Comparison of ENCODE assay signal across 11 cellular contexts in the genomic region with DNA sequence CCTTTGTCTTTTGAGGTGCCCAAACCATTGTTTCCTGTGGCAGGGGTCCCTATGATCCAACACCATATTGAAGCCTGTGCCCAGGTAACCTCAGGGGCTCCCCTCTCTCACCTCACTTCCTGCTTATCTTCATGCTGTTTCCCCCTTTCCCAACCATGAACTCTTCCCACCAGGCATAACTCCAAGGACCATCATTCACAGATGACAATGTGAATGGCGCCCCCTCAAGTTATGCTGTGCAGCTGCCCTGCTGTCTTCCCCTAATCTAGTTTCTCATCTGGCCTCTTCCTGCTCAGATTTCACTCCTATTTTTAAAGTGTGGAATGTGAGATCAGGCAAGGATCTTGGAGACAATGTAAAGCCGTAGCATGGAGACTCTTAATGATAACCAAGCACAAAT. TPM values are rescaled to one million over a fixed set of nuclear protein-coding genes. Genes with fewer than 3 reads are reported as not detected.
DNase-seq lines count a peak whose midpoint lies in the region; FAIRE-seq and TF ChIP-seq lines count a peak whose summit lies in the region.
"Had no signal": no experiment of that assay in that cellular context is flagged by ENCODE, and none has a peak within 500 bp of the region (broad histone marks: within the 10 kb centered on the region; RNA-seq: fewer than 3 reads in every experiment).

No MANE protein-coding gene starts in this region.

- no peak overlapping the region for H3K27ac ChIP-seq in MM.1S (ENCODE audit: low read length)
- H3K27ac ChIP-seq in parathyroid adenoma = no peak overlapping the region
- no peak overlapping the region for H3K27ac ChIP-seq in transverse colon
- H3K27ac ChIP-seq in coronary artery = no peak overlapping the region

- H2AFZ ChIP-seq in MM.1S (ENCODE audit: low read length) (no peak overlapping the region), parathyroid adenoma (no peak overlapping the region)

- no peak for TF ChIP-seq POLR2A in transverse colon (IDR thresholded peaks at IDR 0.05)

- H3K4me1 ChIP-seq in MM.1S (ENCODE audit: low read length) (peaks cover 11% of the 10 kb centered on the region), parathyroid adenoma (peaks cover 13% of the 10 kb centered on the region), transverse colon (peaks cover 12 to 35% (median 26%) of the 10 kb centered on the region in 4 donors)

- no peaks in the 10 kb centered on the region for H3F3A ChIP-seq in MM.1S (ENCODE audit: insufficient read depth, low read length)

- no peak overlapping the region for H3K27ac Mint-ChIP-seq in activated CD4-positive, alpha-beta T cell treated with anti-CD3 and anti-CD28 coated beads, Interleukin-2, amount 10 ng/mL, durations not matched to agents 7 days and 5 days

- peaks cover 26% of the 10 kb centered on the region for H3K27me3 Mint-ChIP-seq in activated CD4-positive, alpha-beta T cell treated with anti-CD3 and anti-CD28 coated beads, Interleukin-2, amount 10 ng/mL, durations not matched to agents 7 days and 5 days

- no peaks in the 10 kb centered on the region for H3K9me2 ChIP-seq in MM.1S (replicated peaks; ENCODE audit: insufficient read depth, low read length)

- peak; percentile 25; the same call in 1 of the 2 replicates for TF ChIP-seq CTCF in MM.1S (IDR thresholded peaks at IDR 0.05; ENCODE audit: low read length)
- peak; percentile 7 for TF ChIP-seq CTCF in bronchial epithelial cell (IDR thresholded peaks at IDR 0.05; ENCODE audit: insufficient read depth, low read length, severe bottlenecking)
- TF ChIP-seq CTCF in parathyroid adenoma (IDR thresholded peaks at IDR 0.05) = peak; percentile 30
- TF ChIP-seq CTCF in transverse colon (IDR thresholded peaks at IDR 0.05) = no peak
- no peak for TF ChIP-seq CTCF in coronary artery (IDR thresholded peaks at IDR 0.05)

- no peaks in the 10 kb centered on the region for H4K20me1 ChIP-seq in MM.1S (ENCODE audit: insufficient read depth, low read length)

- POLR2A ChIA-PET in activated CD4-positive, alpha-beta T cell treated with anti-CD3 and anti-CD28 coated beads, Interleukin-2, amount 10 ng/mL, durations not matched to agents 7 days and 5 days (lab: Charles Lee) = no interaction called here

- in situ Hi-C loops in transverse colon (cut with MboI; ENCODE audit: low pct_ligation_motif_present in 1 of 4, low pct_unique_long_range_greater_than_20kb in 1 of 4, low sequenced_read_pairs in 3 of 4) = no loop called here

- H3K9me3 ChIP-seq in MM.1S (replicated peaks; ENCODE audit: insufficient read depth, low read length) (no peaks in the 10 kb centered on the region), parathyroid adenoma (ENCODE audit: control insufficient read depth, low read length) (no peaks in the 10 kb centered on the region), transverse colon (no peaks in the 10 kb centered on the region)

- peak overlapping the region; percentile 85 for H3K4me3 Mint-ChIP-seq in activated CD4-positive, alpha-beta T cell treated with anti-CD3 and anti-CD28 coated beads, Interleukin-2, amount 10 ng/mL, durations not matched to agents 7 days and 5 days

- no peak overlapping the region for H3K9ac ChIP-seq in MM.1S (ENCODE audit: low read length)
- H3K9ac ChIP-seq in parathyroid adenoma = no peak overlapping the region

- H3K4me2 ChIP-seq in MM.1S (ENCODE audit: low read depth, low read length) (no peak overlapping the region), parathyroid adenoma (ENCODE audit: low read length) (peak overlapping the region; percentile 7)

- WGBS in transverse colon (ENCODE audit: low coverage in 1 of 2), 2 donors = 94 to 100% methylated on average over 1 to 2 of the region's 2 CpGs

- no peaks in the 10 kb centered on the region for H3K36me3 ChIP-seq in MM.1S (replicated peaks; ENCODE audit: insufficient read depth, low read length)
- H3K36me3 ChIP-seq in bronchial epithelial cell (ENCODE audit: control insufficient read depth, insufficient read depth, low read length) = peaks cover 16% of the 10 kb centered on the region
- H3K36me3 ChIP-seq in parathyroid adenoma (ENCODE audit: control insufficient read depth, insufficient read depth, low read length) = no peaks in the 10 kb centered on the region
- H3K36me3 ChIP-seq in transverse colon = peaks cover 0 to 8% (median 3%) of the 10 kb centered on the region in 4 donors

- H3K27me3 ChIP-seq in MM.1S (replicated peaks; ENCODE audit: insufficient read depth, low read length) = peaks cover 23% of the 10 kb centered on the region
- peaks cover 8% of the 10 kb centered on the region for H3K27me3 ChIP-seq in bronchial epithelial cell (ENCODE audit: control insufficient read depth, insufficient read depth, low read length)
- H3K27me3 ChIP-seq in parathyroid adenoma (ENCODE audit: control insufficient read depth, insufficient read depth, low read length) = no peaks in the 10 kb centered on the region
- H3K27me3 ChIP-seq in transverse colon = peaks cover 23% of the 10 kb centered on the region

- DNase-seq in activated CD4-positive, alpha-beta T cell treated with anti-CD3 and anti-CD28 coated beads, Interleukin-2, amount 10 ng/mL, durations not matched to agents 7 days and 5 days = no peak
- no peak for DNase-seq in activated CD4-positive, alpha-beta T cell treated with anti-CD3 and anti-CD28 coated beads for 1 hour
- DNase-seq in MM.1S (no peak), bronchial epithelial cell (ENCODE audit: low read depth) (no peak), transverse colon (no peak), NCI-H345 (lab: John Stamatoyannopoulos, UW) (no peak), coronary artery (ENCODE audit: low spot score) (no peak)
- DNase-seq: activated CD4-positive, alpha-beta T cell treated with anti-CD3 and anti-CD28 coated beads, Interleukin-2, amount 50 U/mL, for 48 hours; DMS53; NCI-H1694 had no signal

- H3K79me2 ChIP-seq in MM.1S (ENCODE audit: low read length) (peaks cover 13% of the 10 kb centered on the region), parathyroid adenoma (no peaks in the 10 kb centered on the region)

- H3K4me3 ChIP-seq in MM.1S (ENCODE audit: low read length) (no peak overlapping the region), bronchial epithelial cell (ENCODE audit: low read depth, low read length) (no peak overlapping the region), parathyroid adenoma (ENCODE audit: low read depth, low read length) (no peak overlapping the region), transverse colon (no peak overlapping the region), coronary artery (no peak overlapping the region)

- intact Hi-C loops in transverse colon (cut with DNase I; ENCODE audit: low total_unique reads) = no loop called here

- peaks cover 3% of the 10 kb centered on the region for H3K36me3 Mint-ChIP-seq in activated CD4-positive, alpha-beta T cell treated with anti-CD3 and anti-CD28 coated beads, Interleukin-2, amount 10 ng/mL, durations not matched to agents 7 days and 5 days (ENCODE audit: low read depth)

- TF ChIP-seq EP300 in transverse colon (IDR thresholded peaks at IDR 0.05; ENCODE audit: low read depth) = no peak

- CTCF ChIA-PET in activated CD4-positive, alpha-beta T cell treated with anti-CD3 and anti-CD28 coated beads, Interleukin-2, amount 10 ng/mL, durations not matched to agents 7 days and 5 days (lab: Charles Lee) = interaction anchor here (1.0 to 7.0 kb wide), 4 partner anchors 9 to 42 kb away, joined by 3 to 58 read pairs (median 19); partner anchors contain the start of genes CHPF and TMEM198

- H3K4me1 Mint-ChIP-seq in activated CD4-positive, alpha-beta T cell treated with anti-CD3 and anti-CD28 coated beads, Interleukin-2, amount 10 ng/mL, durations not matched to agents 7 days and 5 days = peaks cover 35% of the 10 kb centered on the region

- no peak for FAIRE-seq in bronchial epithelial cell (lab: Jason Lieb, UNC)

- H3K9me3 Mint-ChIP-seq in activated CD4-positive, alpha-beta T cell treated with anti-CD3 and anti-CD28 coated beads, Interleukin-2, amount 10 ng/mL, durations not matched to agents 7 days and 5 days = no peaks in the 10 kb centered on the region

RNA-seq across cellular contexts. Expression of gene GMPPA, which starts 1.4 kb away (rescaled TPM):
- total RNA-seq in activated CD4-positive, alpha-beta T cell treated with anti-CD3 and anti-CD28 coated beads, Interleukin-2, amount 10 ng/mL, durations not matched to agents 7 days and 5 days = 10 to 100 TPM; 34.5 to 40.5 TPM
- total RNA-seq in bronchial epithelial cell (40.3 and 49.0 TPM in 2 replicates), transverse colon (10 to 100 TPM; 25.1 to 41.1 (median 36.4) TPM)

RNA-seq across cellular contexts. Expression of gene ASIC4, which starts 14.1 kb away (rescaled TPM):
- total RNA-seq in activated CD4-positive, alpha-beta T cell treated with anti-CD3 and anti-CD28 coated beads, Interleukin-2, amount 10 ng/mL, durations not matched to agents 7 days and 5 days = not detected
- under 0.01 and 0.53 TPM in 2 replicates for total RNA-seq in bronchial epithelial cell
- total RNA-seq in transverse colon = not detected

RNA-seq across cellular contexts. Expression of gene CHPF, which starts 43.5 kb away (rescaled TPM):
- 1 to 10 TPM; 6.4 to 7.8 TPM for total RNA-seq in activated CD4-positive, alpha-beta T cell treated with anti-CD3 and anti-CD28 coated beads, Interleukin-2, amount 10 ng/mL, durations not matched to agents 7 days and 5 days
- total RNA-seq in bronchial epithelial cell (52.7 and 85.5 TPM in 2 replicates), transverse colon (10 to 100 TPM; 21.1 to 58.2 (median 52.1) TPM)

RNA-seq across cellular contexts. Expression of gene TMEM198, which starts 43.7 kb away (rescaled TPM):
- under 1 TPM; 0.44 to 0.69 TPM for total RNA-seq in activated CD4-positive, alpha-beta T cell treated with anti-CD3 and anti-CD28 coated beads, Interleukin-2, amount 10 ng/mL, durations not matched to agents 7 days and 5 days
- total RNA-seq in bronchial epithelial cell (under 0.01 and 0.13 TPM in 2 replicates), transverse colon (1 to 10 TPM in 3 of 4 donors, not detected in 1; 1.1 to 4.4 (median 1.2) TPM)

Comparison
In these comparisons a context has a peak if more than half of its experiments do, and no peak if none do; other contexts are left out.
1. CTCF ChIP-seq: peak in MM.1S (single experiment), bronchial epithelial cell (single experiment) and parathyroid adenoma (single experiment); none in transverse colon (0 of 5) and coronary artery (single experiment).